In the genomic region with DNA sequence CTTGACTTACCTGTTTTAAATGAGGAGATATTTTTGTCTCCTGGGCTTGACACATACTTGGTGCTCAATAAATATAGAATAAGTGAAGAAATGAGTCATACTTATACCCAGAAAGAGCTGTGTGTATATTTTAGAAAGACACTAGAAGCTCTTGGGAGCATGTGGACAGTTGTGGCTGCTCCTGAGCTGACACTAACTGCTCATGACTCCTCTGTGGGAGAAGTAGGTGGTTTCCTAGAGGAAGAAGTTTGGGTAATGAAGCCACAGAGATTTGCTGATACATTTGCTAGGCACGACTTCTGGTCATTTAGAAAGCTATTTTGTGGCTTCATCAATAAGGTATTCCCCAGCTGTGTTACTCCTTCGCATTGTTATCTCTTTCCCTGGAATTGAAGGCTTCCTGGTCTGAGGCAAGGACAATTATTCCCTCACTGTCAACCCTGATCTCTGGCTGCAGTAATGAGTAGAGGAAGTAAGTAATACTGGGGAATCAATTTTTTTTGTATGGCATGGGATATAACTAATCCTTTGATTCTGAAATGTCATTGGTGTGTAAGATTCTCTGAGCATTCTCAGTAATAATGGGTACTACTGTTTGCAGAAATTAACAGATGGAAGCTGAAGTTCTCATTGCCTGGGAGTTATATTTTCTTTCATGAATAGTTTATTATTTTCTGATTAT, we compare ENCODE assay signal across 9 cellular contexts.
DNase-seq lines count a peak whose midpoint lies in the region; ATAC-seq and TF ChIP-seq lines count a peak whose summit lies in the region.
"Had no signal": no experiment of that assay in that cellular context is flagged by ENCODE, and none has a peak within 500 bp of the region (broad histone marks: within the 10 kb centered on the region; RNA-seq: fewer than 3 reads in every experiment).

No MANE protein-coding gene starts in this region.

- in situ Hi-C loops in ACHN (cut with HindIII; ENCODE audit: low pct_ligation_motif_present, low pct_unique_long_range_greater_than_20kb, low sequenced_read_pairs): loop anchor here (25.0 kb wide), 1 partner anchor 94 kb away; no protein-coding TSS in a partner anchor

- H3K4me3 ChIP-seq in adipocyte (ENCODE audit: low read length) (peak overlapping the region; percentile 4), lower leg skin (ENCODE audit: low read depth, poor library complexity, severe bottlenecking) (no peak overlapping the region), upper lobe of right lung (no peak overlapping the region)

- TF ChIP-seq CTCF in lower leg skin (IDR thresholded peaks at IDR 0.05) (no peak), upper lobe of right lung (IDR thresholded peaks at IDR 0.05) (no peak)

- DNase-seq in ACHN (peak; percentile 74), adipocyte (ENCODE audit: low read depth) (no peak), lower leg skin (ENCODE audit: low spot score in 2 of 2) (no peak), upper lobe of right lung (no peak), medulla oblongata (ENCODE audit: extremely low spot score) (no peak)
- no peak for DNase-seq in stimulated activated CD4-positive, alpha-beta T cell treated with anti-CD3 and anti-CD28 coated beads, Interleukin-15, amount 100 ng/mL, for 24 hours
- DNase-seq: Caco-2 had no signal

- ATAC-seq in GM19324 (IDR thresholded peaks at IDR 0.05; ENCODE audit: low FRiP score, unreplicated experiment): peak; percentile 76
- ATAC-seq in HG03066 (IDR thresholded peaks at IDR 0.05; ENCODE audit: low read depth, unreplicated experiment): peak; percentile 90
- ATAC-seq in upper lobe of right lung: no peak

- H3K27me3 ChIP-seq in adipocyte (replicated peaks; ENCODE audit: control insufficient read depth, insufficient read depth, low read length) (no peaks in the 10 kb centered on the region), upper lobe of right lung (no peaks in the 10 kb centered on the region)

- H3K4me1 ChIP-seq in adipocyte (ENCODE audit: control insufficient read depth, insufficient read depth, low read length) (peaks cover 36% of the 10 kb centered on the region), upper lobe of right lung (peaks cover 6% of the 10 kb centered on the region)

- H3K36me3 ChIP-seq in adipocyte (ENCODE audit: control insufficient read depth, insufficient read depth, low read length, severe bottlenecking) (no peaks in the 10 kb centered on the region), upper lobe of right lung (no peaks in the 10 kb centered on the region)

- no peak overlapping the region for H3K27ac ChIP-seq in upper lobe of right lung

- no peak overlapping the region for H3K9ac ChIP-seq in adipocyte (ENCODE audit: low read length)

- no peaks in the 10 kb centered on the region for H3K9me3 ChIP-seq in adipocyte (ENCODE audit: control insufficient read depth, low read length)
- no peaks in the 10 kb centered on the region for H3K9me3 ChIP-seq in upper lobe of right lung
- H3K9me3 ChIP-seq: Caco-2 had no signal

- intact Hi-C loops in lower leg skin (cut with DNase I; ENCODE audit: low total_unique reads) (no loop called here), upper lobe of right lung (cut with DNase I) (no loop called here)

- TF ChIP-seq POLR2A in lower leg skin (IDR thresholded peaks at IDR 0.05): no peak

- whole genome bisulfite sequencing in lower leg skin, 2 donors: 64 to 69% methylated on average over 2 of the region's 2 CpGs
